15 cellular contexts compared by ENCODE assay signal in genomic region chr10:58951750-58952149, GRCh38.
A peak's percentile ranks its signal among the peaks of the same experiment; 100 is the strongest.
DNase-seq lines count a peak whose midpoint lies in the region; ATAC-seq and TF ChIP-seq lines count a peak whose summit lies in the region.
"Had no signal": no experiment of that assay in that cellular context is flagged by ENCODE, and none has a peak within 500 bp of the region (broad histone marks: within the 10 kb centered on the region; RNA-seq: fewer than 3 reads in every experiment).

No MANE protein-coding gene starts in this region.

- ATAC-seq in foreskin keratinocyte (peak; percentile 11), sciatic nerve (peak; percentile 83), HG03139 (IDR thresholded peaks at IDR 0.05; ENCODE audit: unreplicated experiment) (no peak), HG02642 (IDR thresholded peaks at IDR 0.05; ENCODE audit: poor library complexity, unreplicated experiment) (no peak)
- ATAC-seq: activated CD8-positive, alpha-beta T cell treated with anti-CD3 and anti-CD28 coated beads for 36 hours; Panc1 had no signal

- H3K36me3 ChIP-seq in SJCRH30: no peaks in the 10 kb centered on the region

- no peaks in the 10 kb centered on the region for H3K9me3 ChIP-seq in SJCRH30 (replicated peaks)

- peak overlapping the region; percentile 53 for H3K27ac ChIP-seq in SJCRH30
- no peak overlapping the region for H3K27ac ChIP-seq in foreskin keratinocyte

- H3K36me3 Mint-ChIP-seq in mesothelial cell of epicardium: no peaks in the 10 kb centered on the region

- no peak overlapping the region for H3K4me3 Mint-ChIP-seq in mesothelial cell of epicardium
- H3K4me3 Mint-ChIP-seq: activated CD8-positive, alpha-beta T cell treated with anti-CD3 and anti-CD28 coated beads for 36 hours; dendritic cell treated with granulocyte-macrophage colony-stimulating factor and Interleukin-4, amounts not matched to agents 40 ng/mL and 50 ng/mL, for 4 days had no signal

- no peaks in the 10 kb centered on the region for H3K9me3 Mint-ChIP-seq in mesothelial cell of epicardium
- H3K9me3 Mint-ChIP-seq: activated CD8-positive, alpha-beta T cell treated with anti-CD3 and anti-CD28 coated beads for 36 hours; dendritic cell treated with granulocyte-macrophage colony-stimulating factor and Interleukin-4, amounts not matched to agents 40 ng/mL and 50 ng/mL, for 4 days had no signal

- peak; percentile 77 for DNase-seq in AG08395 (ENCODE audit: low spot score)
- DNase-seq in SJCRH30: peak in 1 of 2 experiments; percentile 27
- peak in 1 of 2 donors; percentile 45 for DNase-seq in foreskin keratinocyte
- DNase-seq in sciatic nerve (ENCODE audit: low spot score): no peak
- no peak for DNase-seq in NCI-H446 (lab: John Stamatoyannopoulos, UW)
- DNase-seq in mesothelial cell of epicardium (ENCODE audit: low spot score in 2 of 2, unreplicated experiment in 2 of 2): no peak
- DNase-seq: activated CD8-positive, alpha-beta T cell treated with anti-CD3 and anti-CD28 coated beads for 36 hours; GDM1; NCI-H2029; stimulated activated naive CD4-positive, alpha-beta T cell had no signal

- H3K27me3 ChIP-seq in SJCRH30: no peaks in the 10 kb centered on the region
- no peaks in the 10 kb centered on the region for H3K27me3 ChIP-seq in foreskin keratinocyte

- no peak for TF ChIP-seq CTCF in foreskin keratinocyte (conservative IDR thresholded peaks at IDR 0.05)
- TF ChIP-seq CTCF in mesothelial cell of epicardium (IDR thresholded peaks at IDR 0.05; ENCODE audit: unreplicated experiment): no peak

- peaks cover 22% of the 10 kb centered on the region for H3K4me1 Mint-ChIP-seq in mesothelial cell of epicardium

- H3K4me3 ChIP-seq in SJCRH30: no peak overlapping the region
- H3K4me3 ChIP-seq: smooth muscle cell had no signal

- no peaks in the 10 kb centered on the region for H3K27me3 Mint-ChIP-seq in mesothelial cell of epicardium (ENCODE audit: low read depth)

- H3K4me1 ChIP-seq in SJCRH30 (peaks cover 11% of the 10 kb centered on the region; the same call in 1 of the 2 replicates), foreskin keratinocyte (peaks cover 11% of the 10 kb centered on the region)

- no peak overlapping the region for H3K27ac Mint-ChIP-seq in mesothelial cell of epicardium
- H3K27ac Mint-ChIP-seq: activated CD8-positive, alpha-beta T cell treated with anti-CD3 and anti-CD28 coated beads for 36 hours; dendritic cell treated with granulocyte-macrophage colony-stimulating factor and Interleukin-4, amounts not matched to agents 40 ng/mL and 50 ng/mL, for 4 days had no signal

- intact Hi-C loops in sciatic nerve (cut with DNase I): no loop called here

Comparison
In these comparisons a context has a peak if more than half of its experiments do, and no peak if none do; other contexts are left out.
1. ATAC-seq: peak in foreskin keratinocyte (single experiment) and sciatic nerve (single experiment); none in HG03139 (single experiment) and HG02642 (single experiment).